ENCODE assay signal across 13 cellular contexts in genomic region chr4:792729-793108, GRCh38. TPM values are rescaled to one million over a fixed set of nuclear protein-coding genes. Genes with fewer than 3 reads are reported as not detected.
DNase-seq lines count a peak whose midpoint lies in the region; ATAC-seq and TF ChIP-seq lines count a peak whose summit lies in the region.
"Had no signal": no experiment of that assay in that cellular context is flagged by ENCODE, and none has a peak within 500 bp of the region (broad histone marks: within the 10 kb centered on the region; RNA-seq: fewer than 3 reads in every experiment).

No MANE protein-coding gene starts in this region.

- intact Hi-C loops in activated CD8-positive, alpha-beta T cell treated with anti-CD3 and anti-CD28 coated beads for 36 hours (cut with micrococcal nuclease): no loop called here
- intact Hi-C loops in vagina (cut with DNase I): no loop called here

- no peaks in the 10 kb centered on the region for H3K36me3 ChIP-seq in vagina
- H3K36me3 ChIP-seq: adrenal gland, neutrophil, uterus had no signal

- no peak for TF ChIP-seq CTCF in activated CD8-positive, alpha-beta T cell treated with anti-CD3 and anti-CD28 coated beads for 36 hours (IDR thresholded peaks at IDR 0.05)
- TF ChIP-seq CTCF in glutamatergic neuron (IDR thresholded peaks at IDR 0.05; ENCODE audit: partially characterized antibody, unreplicated experiment) (no peak), vagina (IDR thresholded peaks at IDR 0.05) (no peak)

- H3K27ac ChIP-seq in vagina: no peak overlapping the region
- H3K27ac ChIP-seq: adrenal gland, neutrophil had no signal

- ATAC-seq in activated CD8-positive, alpha-beta T cell treated with anti-CD3 and anti-CD28 coated beads for 36 hours: peak; percentile 54

- no peaks in the 10 kb centered on the region for H3K9me3 ChIP-seq in vagina
- H3K9me3 ChIP-seq: adrenal gland, neutrophil, uterus had no signal

- H3K4me3 Mint-ChIP-seq in activated CD8-positive, alpha-beta T cell treated with anti-CD3 and anti-CD28 coated beads for 36 hours: peak overlapping the region; percentile 38
- H3K4me3 Mint-ChIP-seq in glutamatergic neuron (ENCODE audit: unreplicated experiment): peak overlapping the region; percentile 34

- peak; percentile 49 for DNase-seq in stimulated activated CD4-positive, alpha-beta T cell treated with anti-CD3 and anti-CD28 coated beads, Interleukin-15, amount 100 ng/mL, for 24 hours
- DNase-seq in stimulated activated CD4-positive, alpha-beta T cell treated with anti-CD3 and anti-CD28 coated beads, Interleukin-12 subunit alpha, Interleukin-12 subunit beta, amount 100 ng/mL, for 4 hours: no peak
- DNase-seq in activated CD8-positive, alpha-beta T cell treated with anti-CD3 and anti-CD28 coated beads for 36 hours: peak; percentile 65
- no peak for DNase-seq in glutamatergic neuron
- no peak for DNase-seq in vagina (ENCODE audit: extremely low spot score in 2 of 2)
- no peak for DNase-seq in NCI-H526 treated with DMSO at 0.1 percent for 48 hours (lab: John Stamatoyannopoulos, UW)
- no peak for DNase-seq in Kasumi-1 (lab: John Stamatoyannopoulos, UW)
- DNase-seq in NCI-H446 treated with DMSO at 0.1 percent for 48 hours (lab: John Stamatoyannopoulos, UW): no peak
- DNase-seq: NCI-H1092 treated with DMSO at 0.1 percent for 48 hours; NK-92 treated with Interleukin-12 subunit alpha and Interleukin-12 subunit beta, amount 100 ng/mL, for 24 hours had no signal

- no peaks in the 10 kb centered on the region for H3K27me3 ChIP-seq in vagina
- H3K27me3 ChIP-seq: adrenal gland had no signal

- peak overlapping the region; percentile 12 for H3K27ac Mint-ChIP-seq in activated CD8-positive, alpha-beta T cell treated with anti-CD3 and anti-CD28 coated beads for 36 hours
- peak overlapping the region; percentile 53 for H3K27ac Mint-ChIP-seq in glutamatergic neuron (ENCODE audit: unreplicated experiment)

- peak overlapping the region; percentile 22 to 31 for H3K4me3 ChIP-seq in vagina
- H3K4me3 ChIP-seq: adrenal gland had no signal

- H3K9me3 Mint-ChIP-seq in activated CD8-positive, alpha-beta T cell treated with anti-CD3 and anti-CD28 coated beads for 36 hours: no peaks in the 10 kb centered on the region
- peaks cover 13% of the 10 kb centered on the region for H3K9me3 Mint-ChIP-seq in glutamatergic neuron (ENCODE audit: unreplicated experiment)

- H3K4me1 Mint-ChIP-seq in activated CD8-positive, alpha-beta T cell treated with anti-CD3 and anti-CD28 coated beads for 36 hours (ENCODE audit: low read depth): peaks cover 21% of the 10 kb centered on the region
- peaks cover 37% of the 10 kb centered on the region for H3K4me1 Mint-ChIP-seq in glutamatergic neuron (ENCODE audit: low read depth, unreplicated experiment)

- POLR2A ChIA-PET in activated CD8-positive, alpha-beta T cell treated with anti-CD3 and anti-CD28 coated beads for 36 hours (lab: Charles Lee): interaction anchor here (0.8 to 2.0 kb wide), 4 partner anchors 11 to 27 kb away, joined by 3 to 10 read pairs (median 4); no protein-coding TSS in a partner anchor

- no peaks in the 10 kb centered on the region for H3K36me3 Mint-ChIP-seq in activated CD8-positive, alpha-beta T cell treated with anti-CD3 and anti-CD28 coated beads for 36 hours (ENCODE audit: low read depth)
- H3K36me3 Mint-ChIP-seq in glutamatergic neuron (ENCODE audit: unreplicated experiment): no peaks in the 10 kb centered on the region

- CTCF ChIA-PET in activated CD8-positive, alpha-beta T cell treated with anti-CD3 and anti-CD28 coated beads for 36 hours (lab: Charles Lee): interaction anchor here (1.5 to 1.6 kb wide), 2 partner anchors 10 to 16 kb away, joined by 7 read pairs; no protein-coding TSS in a partner anchor

- H3K27me3 Mint-ChIP-seq in activated CD8-positive, alpha-beta T cell treated with anti-CD3 and anti-CD28 coated beads for 36 hours: peaks cover 30% of the 10 kb centered on the region
- peaks cover 16% of the 10 kb centered on the region for H3K27me3 Mint-ChIP-seq in glutamatergic neuron (ENCODE audit: unreplicated experiment)

- H3K4me1 ChIP-seq in vagina: peaks cover 24% of the 10 kb centered on the region

- TF ChIP-seq POLR2A in vagina (IDR thresholded peaks at IDR 0.05): no peak

RNA-seq across cellular contexts. Expression of gene CPLX1, which starts 33.2 kb away (rescaled TPM):
- total RNA-seq in activated CD8-positive, alpha-beta T cell treated with anti-CD3 and anti-CD28 coated beads for 36 hours: not detected
- 115 TPM for total RNA-seq in glutamatergic neuron (ENCODE audit: unreplicated experiment)
- total RNA-seq in vagina: 0.98 TPM

Comparison
In these comparisons a context has a peak if more than half of its experiments do, and no peak if none do; other contexts are left out.
1. DNase-seq: peak in stimulated activated CD4-positive, alpha-beta T cell treated with anti-CD3 and anti-CD28 coated beads, Interleukin-15, amount 100 ng/mL, for 24 hours (single experiment) and activated CD8-positive, alpha-beta T cell treated with anti-CD3 and anti-CD28 coated beads for 36 hours (single experiment); none in stimulated activated CD4-positive, alpha-beta T cell treated with anti-CD3 and anti-CD28 coated beads, Interleukin-12 subunit alpha, Interleukin-12 subunit beta, amount 100 ng/mL, for 4 hours (single experiment), glutamatergic neuron (single experiment), vagina (0 of 2), NCI-H526 treated with DMSO at 0.1 percent for 48 hours (single experiment), Kasumi-1 (0 of 2) and NCI-H446 treated with DMSO at 0.1 percent for 48 hours (single experiment).
2. RNA of gene CPLX1, which starts 33.2 kb away (total RNA-seq): 115 TPM in glutamatergic neuron (single experiment); 0.98 TPM in vagina (single experiment) and not detected in activated CD8-positive, alpha-beta T cell treated with anti-CD3 and anti-CD28 coated beads for 36 hours; every median in the first group is over 10 times any median in the second.